9 cellular contexts compared by ENCODE assay signal in the genomic region with DNA sequence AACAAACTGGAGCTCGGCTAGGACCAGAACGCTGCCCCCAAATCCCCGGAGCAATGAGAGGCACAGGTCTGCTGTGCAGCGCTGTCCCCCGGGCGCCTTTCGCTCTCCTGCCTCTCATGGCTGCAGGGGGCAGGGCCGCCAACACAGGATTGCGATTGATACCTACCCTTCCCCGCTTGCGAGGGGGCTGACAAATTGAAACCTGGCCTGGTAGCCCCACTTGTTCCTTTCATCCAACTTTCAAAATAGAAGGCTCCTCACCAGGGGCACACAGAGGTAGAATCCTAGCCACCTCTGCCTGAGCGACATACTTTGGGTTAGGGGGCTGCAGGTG. TPM values are rescaled to one million over a fixed set of nuclear protein-coding genes. Genes with fewer than 3 reads are reported as not detected.
DNase-seq lines count a peak whose midpoint lies in the region; ATAC-seq and TF ChIP-seq lines count a peak whose summit lies in the region.
"Had no signal": no experiment of that assay in that cellular context is flagged by ENCODE, and none has a peak within 500 bp of the region (broad histone marks: within the 10 kb centered on the region; RNA-seq: fewer than 3 reads in every experiment).

No MANE protein-coding gene starts in this region.

- H3K27me3 ChIP-seq in body of pancreas (no peaks in the 10 kb centered on the region), lung (ENCODE audit: control insufficient read depth, insufficient read depth) (no peaks in the 10 kb centered on the region), vagina (no peaks in the 10 kb centered on the region)

- no peak overlapping the region for H3K4me3 ChIP-seq in body of pancreas
- H3K4me3 ChIP-seq in lung = no peak overlapping the region
- H3K4me3 ChIP-seq in vagina = peak overlapping the region; percentile 99 to 100

- H3K36me3 ChIP-seq in body of pancreas (replicated peaks in 1 of 2; ENCODE audit: insufficient read depth in 1 of 2, low read depth in 2 of 2) (peaks cover 0 to 6% of the 10 kb centered on the region in 2 donors), lung (ENCODE audit: control insufficient read depth in 2 of 2, insufficient read depth in 2 of 2, low read length in 2 of 2) (peaks cover 0 to 34% of the 10 kb centered on the region in 2 donors), vagina (peaks cover 0 to 42% of the 10 kb centered on the region in 2 donors)

- intact Hi-C loops in body of pancreas (cut with DNase I) = no loop called here
- intact Hi-C loops in vagina (cut with DNase I) = loop anchor here (2.0 to 10.0 kb wide), 2 partner anchors 65 to 97 kb away; partner anchors contain the start of genes CCDC157, RNF215 and SF3A1

- peak overlapping the region; percentile 85 to 90 (median 88) for H3K27ac ChIP-seq in body of pancreas
- peak overlapping the region; percentile 87 to 89 for H3K27ac ChIP-seq in lung (ENCODE audit: low read depth in 1 of 2, low read length in 1 of 2)
- H3K27ac ChIP-seq in vagina = peak overlapping the region; percentile 97

- no peaks in the 10 kb centered on the region for H3K9me3 ChIP-seq in body of pancreas
- no peaks in the 10 kb centered on the region for H3K9me3 ChIP-seq in lung (ENCODE audit: control insufficient read depth in 2 of 2, insufficient read depth in 1 of 2, low read length in 1 of 2)
- no peaks in the 10 kb centered on the region for H3K9me3 ChIP-seq in vagina

- H3K4me1 ChIP-seq in body of pancreas (peaks cover 38% of the 10 kb centered on the region), lung (ENCODE audit: control insufficient read depth in 2 of 2, insufficient read depth in 2 of 2, low read length in 2 of 2) (peaks cover 4 to 27% of the 10 kb centered on the region in 2 donors), vagina (peaks cover 60% of the 10 kb centered on the region)

- TF ChIP-seq CTCF in body of pancreas (IDR thresholded peaks at IDR 0.05) = no peak
- no peak for TF ChIP-seq CTCF in lung (IDR thresholded peaks at IDR 0.05; ENCODE audit: control extremely low read depth, extremely low read depth)
- TF ChIP-seq CTCF in vagina (IDR thresholded peaks at IDR 0.05) = no peak

- TF ChIP-seq POLR2A in body of pancreas (IDR thresholded peaks at IDR 0.05) (no peak), vagina (IDR thresholded peaks at IDR 0.05) (peak in 1 of 2 donors; percentile 59)

- ATAC-seq in GM18867 (IDR thresholded peaks at IDR 0.05; ENCODE audit: unreplicated experiment) = peak; percentile 6
- peak; percentile 5 for ATAC-seq in HG03103 (IDR thresholded peaks at IDR 0.05; ENCODE audit: low read depth, unreplicated experiment)
- peak; percentile 8 for ATAC-seq in body of pancreas
- no peak for ATAC-seq in lung (ENCODE audit: insufficient read depth, low FRiP score)

- WGBS in body of pancreas, 2 donors = 23 to 25% methylated on average over 4 to 12 of the region's 12 CpGs
- 14 to 16% methylated on average over 12 of the region's 12 CpGs for WGBS in lung, 2 donors

- DNase-seq in body of pancreas (no peak), lung (ENCODE audit: low spot score) (no peak), vagina (ENCODE audit: extremely low spot score in 2 of 2) (no peak), NCI-H526 (lab: John Stamatoyannopoulos, UW) (no peak), NCI-H1092 treated with DMSO at 0.1 percent for 48 hours (lab: John Stamatoyannopoulos, UW) (no peak), Ammon's horn (ENCODE audit: low spot score) (no peak)

RNA-seq across cellular contexts. Expression of gene CASTOR1, which starts 0.6 kb away (rescaled TPM):
- total RNA-seq in body of pancreas = 10 to 100 TPM in 1 of 2 donors, 1 to 10 TPM in 1; 4.2 to 21.4 TPM
- total RNA-seq in lung = 10 to 100 TPM; 12.6 to 26.5 TPM
- 10 to 100 TPM; 14.1 to 16.5 TPM for polyA plus RNA-seq in lung
- 51.8 TPM for total RNA-seq in vagina

RNA-seq across cellular contexts. Expression of gene OSM, which starts 23.3 kb away (rescaled TPM):
- total RNA-seq in body of pancreas (not detected), lung (1 to 10 TPM; 1.8 to 3.3 TPM), vagina (not detected)
- 10 to 100 TPM in 1 of 2 donors, under 1 TPM in 1; 0.57 to 33.2 TPM for polyA plus RNA-seq in lung
- total RNA-seq: SK-MEL-5 had no signal

RNA-seq across cellular contexts. Expression of gene TBC1D10A, which starts 36.8 kb away (rescaled TPM):
- total RNA-seq in body of pancreas = 10 to 100 TPM in 1 of 2 donors, 1 to 10 TPM in 1; 4.3 to 15.0 TPM
- 10 to 100 TPM; 25.9 to 36.4 TPM for total RNA-seq in lung
- polyA plus RNA-seq in lung = 10 to 100 TPM; 15.0 to 27.3 TPM
- 51.3 TPM for total RNA-seq in vagina

RNA-seq across cellular contexts. Expression of gene LIF, which starts 43.4 kb away (rescaled TPM):
- total RNA-seq in body of pancreas (1 to 10 TPM in 1 of 2 donors, under 1 TPM in 1; 0.52 to 1.3 TPM), lung (1 to 10 TPM in 1 of 2 donors, under 1 TPM in 1; 0.77 to 5.1 TPM), vagina (0.49 TPM)
- polyA plus RNA-seq in lung = 10 to 100 TPM in 1 of 2 donors, 1 to 10 TPM in 1; 5.1 to 26.1 TPM

Comparison
In these comparisons a context has a peak if more than half of its experiments do, and no peak if none do; other contexts are left out.
1. H3K4me3 ChIP-seq: peak in vagina (2 of 2); none in body of pancreas (0 of 2) and lung (single experiment).
2. Peak in every context shown above with its lines, with median percentiles within 50 percentile points of each other: H3K27ac ChIP-seq.